Comparison of ENCODE assay signal across 27 cellular contexts in the genomic region with DNA sequence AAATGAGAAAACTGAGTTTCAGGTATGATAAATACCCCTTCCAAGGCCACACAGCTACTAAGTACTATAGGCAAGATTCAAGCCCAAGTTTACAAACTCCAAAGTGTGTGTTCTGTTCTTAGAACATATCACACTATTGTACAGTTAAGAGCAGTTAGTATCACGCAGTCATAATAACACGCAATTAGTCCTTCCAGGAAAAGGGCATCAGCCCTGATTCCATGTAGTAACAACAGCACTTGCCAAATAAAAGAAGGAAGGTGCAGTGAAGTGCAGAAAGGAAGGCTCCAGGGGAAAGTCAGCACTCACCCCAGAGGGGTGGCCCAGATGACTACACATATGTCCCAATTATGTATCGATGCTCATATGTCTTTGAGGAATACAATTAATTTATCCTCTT. TPM values are rescaled to one million over a fixed set of nuclear protein-coding genes. Genes with fewer than 3 reads are reported as not detected.
DNase-seq lines count a peak whose midpoint lies in the region; ATAC-seq and TF ChIP-seq lines count a peak whose summit lies in the region.
"Had no signal": no experiment of that assay in that cellular context is flagged by ENCODE, and none has a peak within 500 bp of the region (broad histone marks: within the 10 kb centered on the region; RNA-seq: fewer than 3 reads in every experiment).

No MANE protein-coding gene starts in this region.

- H3K27me3 Mint-ChIP-seq in T-helper 1 cell treated with Interleukin-12 subunit alpha and Interleukin-12 subunit beta and Interleukin-4 antibody, amounts not matched to agents 30 μg/mL and 1 μg/mL, for 36 hours (ENCODE audit: low read depth): no peaks in the 10 kb centered on the region
- no peaks in the 10 kb centered on the region for H3K27me3 Mint-ChIP-seq in stimulated activated memory B cell treated with anti-CD40 and anti-IgM and Interleukin-4, amounts not matched to agents 10 μg/mL and 1 μg/mL and 100 μg/mL, for 72 hours
- no peaks in the 10 kb centered on the region for H3K27me3 Mint-ChIP-seq in activated CD8-positive, alpha-beta T cell treated with anti-CD3 and anti-CD28 coated beads, Interleukin-2, amount 10 ng/mL, durations not matched to agents 7 days and 5 days (ENCODE audit: low read depth)
- H3K27me3 Mint-ChIP-seq: activated CD8-positive, alpha-beta T cell treated with anti-CD3 and anti-CD28 coated beads for 36 hours had no signal

- H4K20me1 ChIP-seq in GM23248 (ENCODE audit: insufficient read depth): no peaks in the 10 kb centered on the region

- POLR2A ChIA-PET in activated CD8-positive, alpha-beta T cell treated with anti-CD3 and anti-CD28 coated beads, Interleukin-2, amount 10 ng/mL, durations not matched to agents 7 days and 5 days (lab: Charles Lee): no interaction called here

- DNase-seq in left ventricle myocardium superior (no peak), Right ventricle myocardium inferior (ENCODE audit: missing footprints) (no peak), GM23248 (no peak)
- DNase-seq in activated CD8-positive, alpha-beta T cell treated with anti-CD3 and anti-CD28 coated beads, Interleukin-2, amount 10 ng/mL, durations not matched to agents 7 days and 5 days: no peak
- DNase-seq in stimulated activated CD8-positive, alpha-beta memory T cell treated with anti-CD3 and anti-CD28 coated beads, Interleukin-4, amount 100 ng/mL, for 48 hours: no peak
- DNase-seq: activated CD8-positive, alpha-beta T cell treated with anti-CD3 and anti-CD28 coated beads for 36 hours; activated gamma-delta T cell; activated T-cell treated with anti-CD3 and anti-CD28 coated beads for 4 hours; C1 segment of cervical spinal cord; GOT3; Karpas-422; kidney glomerular epithelial cell; mammary epithelial cell; MV-4-11; NCI-H187; NCI-H526; RPMI8226; stimulated activated naive CD4-positive, alpha-beta T cell had no signal

- no peak overlapping the region for H3K27ac ChIP-seq in GM23248
- H3K27ac ChIP-seq: epithelial cell of prostate, thoracic aorta, vagina had no signal

- H3K27me3 ChIP-seq in GM23248 (replicated peaks; ENCODE audit: insufficient read depth): no peaks in the 10 kb centered on the region
- H3K27me3 ChIP-seq: vagina had no signal

- peak overlapping the region; percentile 39 for H3K4me3 ChIP-seq in GM12875 (ENCODE audit: low read depth, low read length)
- no peak overlapping the region for H3K4me3 ChIP-seq in GM23248
- H3K4me3 ChIP-seq: thoracic aorta, vagina had no signal

- no peaks in the 10 kb centered on the region for H3K9me2 ChIP-seq in GM23248 (ENCODE audit: insufficient read depth)

- peaks cover 9% of the 10 kb centered on the region for H3K4me1 ChIP-seq in GM23248 (ENCODE audit: insufficient read depth)
- H3K4me1 ChIP-seq: vagina had no signal

- no peak overlapping the region for H3K4me2 ChIP-seq in GM23248 (ENCODE audit: unreplicated experiment)

- no peaks in the 10 kb centered on the region for H3K9me3 Mint-ChIP-seq in T-helper 1 cell treated with Interleukin-12 subunit alpha and Interleukin-12 subunit beta and Interleukin-4 antibody, amounts not matched to agents 30 μg/mL and 1 μg/mL, for 36 hours
- no peaks in the 10 kb centered on the region for H3K9me3 Mint-ChIP-seq in stimulated activated memory B cell treated with anti-CD40 and anti-IgM and Interleukin-4, amounts not matched to agents 10 μg/mL and 1 μg/mL and 100 μg/mL, for 72 hours
- H3K9me3 Mint-ChIP-seq in activated CD8-positive, alpha-beta T cell treated with anti-CD3 and anti-CD28 coated beads, Interleukin-2, amount 10 ng/mL, durations not matched to agents 7 days and 5 days (ENCODE audit: insufficient read depth): no peaks in the 10 kb centered on the region
- H3K9me3 Mint-ChIP-seq: activated CD8-positive, alpha-beta T cell treated with anti-CD3 and anti-CD28 coated beads for 36 hours had no signal

- ATAC-seq in left ventricle myocardium superior (peak; percentile 43), Right ventricle myocardium inferior (no peak)
- no peak for ATAC-seq in stimulated activated memory B cell treated with anti-CD40 and anti-IgM and Interleukin-4, amounts not matched to agents 10 μg/mL and 1 μg/mL and 100 μg/mL, for 72 hours
- ATAC-seq in activated CD8-positive, alpha-beta T cell treated with anti-CD3 and anti-CD28 coated beads, Interleukin-2, amount 10 ng/mL, durations not matched to agents 7 days and 5 days: no peak
- ATAC-seq: activated CD8-positive, alpha-beta T cell treated with anti-CD3 and anti-CD28 coated beads for 36 hours; SK-N-SH treated with all-trans-retinoic acid at 6 μM for 48 hours had no signal

- H3K9ac ChIP-seq in GM23248: no peak overlapping the region

- CTCF ChIA-PET in activated CD8-positive, alpha-beta T cell treated with anti-CD3 and anti-CD28 coated beads, Interleukin-2, amount 10 ng/mL, durations not matched to agents 7 days and 5 days (lab: Charles Lee): no interaction called here

- peaks cover 31% of the 10 kb centered on the region for H3K36me3 Mint-ChIP-seq in T-helper 1 cell treated with Interleukin-12 subunit alpha and Interleukin-12 subunit beta and Interleukin-4 antibody, amounts not matched to agents 30 μg/mL and 1 μg/mL, for 36 hours (ENCODE audit: low read depth)
- peaks cover 29% of the 10 kb centered on the region for H3K36me3 Mint-ChIP-seq in stimulated activated memory B cell treated with anti-CD40 and anti-IgM and Interleukin-4, amounts not matched to agents 10 μg/mL and 1 μg/mL and 100 μg/mL, for 72 hours
- peaks cover 14% of the 10 kb centered on the region for H3K36me3 Mint-ChIP-seq in activated CD8-positive, alpha-beta T cell treated with anti-CD3 and anti-CD28 coated beads, Interleukin-2, amount 10 ng/mL, durations not matched to agents 7 days and 5 days (ENCODE audit: low read depth)

- no peak overlapping the region for H3K27ac Mint-ChIP-seq in T-helper 1 cell treated with Interleukin-12 subunit alpha and Interleukin-12 subunit beta and Interleukin-4 antibody, amounts not matched to agents 30 μg/mL and 1 μg/mL, for 36 hours
- H3K27ac Mint-ChIP-seq in stimulated activated memory B cell treated with anti-CD40 and anti-IgM and Interleukin-4, amounts not matched to agents 10 μg/mL and 1 μg/mL and 100 μg/mL, for 72 hours: peak overlapping the region; percentile 82
- H3K27ac Mint-ChIP-seq in activated CD8-positive, alpha-beta T cell treated with anti-CD3 and anti-CD28 coated beads, Interleukin-2, amount 10 ng/mL, durations not matched to agents 7 days and 5 days: no peak overlapping the region
- H3K27ac Mint-ChIP-seq: activated CD8-positive, alpha-beta T cell treated with anti-CD3 and anti-CD28 coated beads for 36 hours had no signal

- 55 to 65% methylated on average over 3 of the region's 3 CpGs for WGBS in GM23248 (ENCODE audit: low coverage in 1 of 2, low lambda C conversion rate in 2 of 2, missing lambda C conversion rate in 2 of 2), 2 experiments

- peaks cover 34% of the 10 kb centered on the region for H3K4me1 Mint-ChIP-seq in T-helper 1 cell treated with Interleukin-12 subunit alpha and Interleukin-12 subunit beta and Interleukin-4 antibody, amounts not matched to agents 30 μg/mL and 1 μg/mL, for 36 hours (ENCODE audit: low read depth)
- H3K4me1 Mint-ChIP-seq in stimulated activated memory B cell treated with anti-CD40 and anti-IgM and Interleukin-4, amounts not matched to agents 10 μg/mL and 1 μg/mL and 100 μg/mL, for 72 hours: peaks cover 37% of the 10 kb centered on the region
- H3K4me1 Mint-ChIP-seq in activated CD8-positive, alpha-beta T cell treated with anti-CD3 and anti-CD28 coated beads, Interleukin-2, amount 10 ng/mL, durations not matched to agents 7 days and 5 days (ENCODE audit: low read depth): peaks cover 29% of the 10 kb centered on the region

- H2AFZ ChIP-seq in GM23248: no peak overlapping the region

- intact Hi-C loops in left ventricle myocardium superior (cut with micrococcal nuclease) (loop anchor here (10.0 kb wide), 1 partner anchor 142 kb away; no protein-coding TSS in a partner anchor), Right ventricle myocardium inferior (cut with DNase I) (loop anchor here (5.0 kb wide), 2 partner anchors 99 to 134 kb away; no protein-coding TSS in a partner anchor)

- peak overlapping the region; percentile 42 for H3K4me3 Mint-ChIP-seq in T-helper 1 cell treated with Interleukin-12 subunit alpha and Interleukin-12 subunit beta and Interleukin-4 antibody, amounts not matched to agents 30 μg/mL and 1 μg/mL, for 36 hours
- H3K4me3 Mint-ChIP-seq in stimulated activated memory B cell treated with anti-CD40 and anti-IgM and Interleukin-4, amounts not matched to agents 10 μg/mL and 1 μg/mL and 100 μg/mL, for 72 hours: peak overlapping the region; percentile 54
- no peak overlapping the region for H3K4me3 Mint-ChIP-seq in activated CD8-positive, alpha-beta T cell treated with anti-CD3 and anti-CD28 coated beads, Interleukin-2, amount 10 ng/mL, durations not matched to agents 7 days and 5 days
- H3K4me3 Mint-ChIP-seq: activated CD8-positive, alpha-beta T cell treated with anti-CD3 and anti-CD28 coated beads for 36 hours had no signal

- no peaks in the 10 kb centered on the region for H3K9me3 ChIP-seq in GM23248 (ENCODE audit: low read depth)
- H3K9me3 ChIP-seq: thoracic aorta, vagina had no signal

- H3K36me3 ChIP-seq in GM23248 (ENCODE audit: low read depth): no peaks in the 10 kb centered on the region
- H3K36me3 ChIP-seq: thoracic aorta, vagina had no signal

- in situ Hi-C loops in GM23248 (cut with MboI): loop anchor here (10.0 kb wide), 1 partner anchor 142 kb away; no protein-coding TSS in a partner anchor

- no peaks in the 10 kb centered on the region for H3F3A ChIP-seq in GM23248 (ENCODE audit: insufficient read depth)

- H3K79me2 ChIP-seq in GM23248 (ENCODE audit: insufficient read depth): no peaks in the 10 kb centered on the region

- no peak for TF ChIP-seq CTCF in GM12875 (IDR thresholded peaks at IDR 0.05; ENCODE audit: borderline replicate concordance, insufficient read depth, low read depth, low read length)

RNA-seq across cellular contexts. Expression of a gene that starts 4.4 kb away (rescaled TPM):
- 0.62 TPM for total RNA-seq in left ventricle myocardium superior
- total RNA-seq in Right ventricle myocardium inferior: 0.68 TPM
- not detected in 2 replicates for total RNA-seq in GM23248 (2014; rRNA removed; shearing (Covaris generic))
- not detected in 2 replicates for polyA plus RNA-seq in GM23248 (2016; fragmentation: Nextera tagmentation; extraction: Ambion mirVana)
- 1 to 10 TPM; 3.0 to 3.1 TPM for total RNA-seq in activated CD8-positive, alpha-beta T cell treated with anti-CD3 and anti-CD28 coated beads, Interleukin-2, amount 10 ng/mL, durations not matched to agents 7 days and 5 days
- total RNA-seq: HT1080, mammary epithelial cell, osteoblast had no signal
- polyA plus RNA-seq: mammary epithelial cell had no signal
